ENCODE assay signal across 8 cellular contexts in the genomic region with DNA sequence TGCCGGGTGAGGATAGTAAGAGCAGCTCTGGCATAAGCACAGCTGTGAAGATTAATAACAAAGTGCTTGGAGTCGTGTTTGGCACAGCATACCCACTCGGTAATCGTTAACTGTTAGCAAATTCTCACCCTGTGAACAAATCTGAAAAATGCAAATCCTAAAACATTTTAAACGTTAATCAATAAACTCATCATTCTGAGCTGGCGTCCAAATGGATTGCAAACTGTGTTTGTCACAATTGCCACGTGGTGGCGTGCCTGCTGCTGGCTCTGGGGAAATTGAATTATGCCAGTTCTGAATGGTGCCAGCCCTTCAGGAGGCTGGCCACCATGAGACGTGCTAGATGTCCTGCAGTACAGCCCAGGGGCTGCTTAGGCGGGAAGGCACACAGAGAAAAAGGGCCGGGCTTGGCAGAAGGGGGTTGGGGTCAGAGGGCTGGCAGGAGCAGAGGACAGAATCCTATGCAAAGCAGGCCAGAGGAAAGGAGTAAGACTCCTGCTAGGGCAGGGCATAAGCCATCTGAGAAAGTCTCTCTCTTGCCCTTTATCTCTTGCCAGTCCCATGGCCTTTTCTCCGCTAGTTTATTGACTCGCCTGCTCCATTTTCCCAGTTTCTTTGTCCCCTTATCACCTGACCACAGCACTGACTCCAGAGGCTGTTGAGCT. TPM values are rescaled to one million over a fixed set of nuclear protein-coding genes. Genes with fewer than 3 reads are reported as not detected.
DNase-seq lines count a peak whose midpoint lies in the region; ATAC-seq and TF ChIP-seq lines count a peak whose summit lies in the region.

No MANE protein-coding gene starts in this region.

- 35 to 47% methylated on average over 6 to 13 of the region's 13 CpGs for whole genome bisulfite sequencing in transverse colon (ENCODE audit: low coverage in 1 of 2), 2 donors

- in situ Hi-C loops in transverse colon (cut with MboI; ENCODE audit: low pct_ligation_motif_present in 1 of 4, low pct_unique_long_range_greater_than_20kb in 1 of 4, low sequenced_read_pairs in 3 of 4) = loop anchor here in 1 of 4 donors (10.0 kb wide), 1 partner anchor 78 kb away; no protein-coding TSS in a partner anchor

- no peak for TF ChIP-seq POLR2A in transverse colon (IDR thresholded peaks at IDR 0.05)

- H3K27me3 ChIP-seq in transverse colon = peaks cover 86% of the 10 kb centered on the region

- ATAC-seq in HG02623 (IDR thresholded peaks at IDR 0.05; ENCODE audit: unreplicated experiment) (no peak), HG03280 (IDR thresholded peaks at IDR 0.05; ENCODE audit: unreplicated experiment) (no peak)

- H3K9me3 ChIP-seq in transverse colon = no peaks in the 10 kb centered on the region

- H3K36me3 ChIP-seq in transverse colon = no peaks in the 10 kb centered on the region

- H3K4me3 ChIP-seq in WI38 (ENCODE audit: low read depth, low read length) (no peak overlapping the region), transverse colon (no peak overlapping the region)

- H3K4me1 ChIP-seq in transverse colon = peaks cover 7 to 13% (median 10%) of the 10 kb centered on the region in 4 donors

- no peak overlapping the region for H3K27ac ChIP-seq in transverse colon

- TF ChIP-seq CTCF in WI38 (IDR thresholded peaks at IDR 0.05; ENCODE audit: low read depth, low read length) = peak; percentile 22; the same call in 1 of the 2 replicates
- TF ChIP-seq CTCF in transverse colon (IDR thresholded peaks at IDR 0.05) = peak in 2 of 5 experiments; percentile 17 to 37

- peak; percentile 21 for DNase-seq in EL
- peak; percentile 12 for DNase-seq in LoVo (ENCODE audit: low spot score)
- DNase-seq in myocyte (ENCODE audit: low read depth) = peak; percentile 30
- DNase-seq in AG08396 (ENCODE audit: low spot score) = no peak
- no peak for DNase-seq in transverse colon

- intact Hi-C loops in transverse colon (cut with DNase I; ENCODE audit: low total_unique reads) = no loop called here

- TF ChIP-seq EP300 in transverse colon (IDR thresholded peaks at IDR 0.05; ENCODE audit: low read depth) = no peak

RNA-seq across cellular contexts. Expression of gene POLG, which starts 22.1 kb away (rescaled TPM):
- total RNA-seq in myocyte = 108 and 113 TPM in 2 replicates
- 44.3 TPM for polyA plus RNA-seq in myocyte (2012)
- 100 to 1,000 TPM in 2 of 4 donors, 10 to 100 TPM in 2; 64.5 to 204 (median 114) TPM for total RNA-seq in transverse colon

Comparison
In these comparisons a context has a peak if more than half of its experiments do, and no peak if none do; other contexts are left out.
1. DNase-seq: peak in EL (single experiment), LoVo (single experiment) and myocyte (single experiment); none in AG08396 (single experiment) and transverse colon (single experiment).